Comparison of ENCODE assay signal across 30 cellular contexts in the genomic region with DNA sequence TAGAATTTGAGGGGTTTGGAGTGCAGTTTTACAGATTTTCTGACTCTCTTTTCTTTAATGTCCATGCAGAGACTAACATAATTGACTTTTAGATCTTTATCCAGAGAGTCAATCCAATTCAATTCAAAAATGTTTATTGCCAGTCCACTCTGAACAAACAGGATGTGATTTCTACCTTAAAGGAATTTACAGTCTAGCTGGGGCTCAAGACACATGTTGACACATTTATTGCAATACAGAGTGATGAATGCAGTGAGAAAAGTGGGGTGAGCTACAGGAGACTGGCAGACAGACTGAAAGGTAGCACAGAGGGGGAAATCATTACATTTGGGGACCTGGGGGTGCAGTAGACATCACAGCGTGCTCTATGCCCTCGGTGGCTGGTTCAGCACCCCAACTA.
"Had no signal": no experiment of that assay in that cellular context is flagged by ENCODE, and none has a peak within 500 bp of the region (broad histone marks: within the 10 kb centered on the region; RNA-seq: fewer than 3 reads in every experiment).

No MANE protein-coding gene starts in this region.

- H3K4me3 Mint-ChIP-seq: activated CD4-positive, alpha-beta memory T cell treated with anti-CD3 and anti-CD28 coated beads for 36 hours; activated naive CD4-positive, alpha-beta T cell treated with anti-CD3 and anti-CD28 coated beads, Interleukin-2, amount 10 ng/mL, durations not matched to agents 7 days and 5 days; activated naive CD8-positive, alpha-beta T cell treated with anti-CD3 and anti-CD28 coated beads, Interleukin-2, amount 10 ng/mL, durations not matched to agents 7 days and 5 days; activated T-helper 1 cell treated with anti-CD3 and anti-CD28 coated beads, Interleukin-12 subunit alpha, Interleukin-12 subunit beta, Interleukin-2, Interleukin-4 antibody, amounts not matched to agents 30 ng/mL and 10 ng/mL and 1 ng/mL, durations not matched to agents 14 hours and 24 hours and 36 hours; brain; naive thymus-derived CD4-positive, alpha-beta T cell; stimulated activated memory B cell treated with anti-CD40 and anti-IgM and Interleukin-4, amounts not matched to agents 10 μg/mL and 1 μg/mL and 100 μg/mL, for 72 hours; T-helper 2 cell treated with Interferon-gamma antibody and Interleukin-4, amounts not matched to agents 5 μg/mL and 100 μg/mL, for 36 hours had no signal

- ATAC-seq: foreskin keratinocyte; heart left ventricle; naive thymus-derived CD4-positive, alpha-beta T cell; sciatic nerve; stimulated activated memory B cell treated with anti-CD40 and anti-IgM and Interleukin-4, amounts not matched to agents 10 μg/mL and 1 μg/mL and 100 μg/mL, for 72 hours had no signal

- H3K4me3 ChIP-seq: ascending aorta, esophagus muscularis mucosa, heart left ventricle, ovary, prostate gland, stomach, tibial nerve, uterus had no signal

- H3K4me1 Mint-ChIP-seq: activated naive CD4-positive, alpha-beta T cell treated with anti-CD3 and anti-CD28 coated beads, Interleukin-2, amount 10 ng/mL, durations not matched to agents 7 days and 5 days; activated naive CD8-positive, alpha-beta T cell treated with anti-CD3 and anti-CD28 coated beads, Interleukin-2, amount 10 ng/mL, durations not matched to agents 7 days and 5 days; brain; naive thymus-derived CD4-positive, alpha-beta T cell; stimulated activated memory B cell treated with anti-CD40 and anti-IgM and Interleukin-4, amounts not matched to agents 10 μg/mL and 1 μg/mL and 100 μg/mL, for 72 hours had no signal

- H3K27ac Mint-ChIP-seq: activated CD4-positive, alpha-beta memory T cell treated with anti-CD3 and anti-CD28 coated beads for 36 hours; activated naive CD4-positive, alpha-beta T cell treated with anti-CD3 and anti-CD28 coated beads, Interleukin-2, amount 10 ng/mL, durations not matched to agents 7 days and 5 days; activated naive CD8-positive, alpha-beta T cell treated with anti-CD3 and anti-CD28 coated beads, Interleukin-2, amount 10 ng/mL, durations not matched to agents 7 days and 5 days; activated T-helper 1 cell treated with anti-CD3 and anti-CD28 coated beads, Interleukin-12 subunit alpha, Interleukin-12 subunit beta, Interleukin-2, Interleukin-4 antibody, amounts not matched to agents 30 ng/mL and 10 ng/mL and 1 ng/mL, durations not matched to agents 14 hours and 24 hours and 36 hours; brain; naive thymus-derived CD4-positive, alpha-beta T cell; stimulated activated memory B cell treated with anti-CD40 and anti-IgM and Interleukin-4, amounts not matched to agents 10 μg/mL and 1 μg/mL and 100 μg/mL, for 72 hours; T-helper 2 cell treated with Interferon-gamma antibody and Interleukin-4, amounts not matched to agents 5 μg/mL and 100 μg/mL, for 36 hours had no signal

- H3K4me1 ChIP-seq: ascending aorta, esophagus muscularis mucosa, foreskin keratinocyte, heart left ventricle, prostate gland, stomach, tibial nerve, uterus had no signal

- H3K27ac ChIP-seq: ascending aorta, esophagus muscularis mucosa, foreskin keratinocyte, heart left ventricle, ovary, prostate gland, stomach, tibial nerve had no signal

- H3K9me3 ChIP-seq: ascending aorta, esophagus muscularis mucosa, heart left ventricle, ovary, prostate gland, stomach, tibial nerve, uterus had no signal

- DNase-seq: activated CD4-positive, alpha-beta memory T cell treated with anti-CD3 and anti-CD28 coated beads for 36 hours; activated CD4-positive, alpha-beta T cell treated with anti-CD3 and anti-CD28 coated beads for 4 hours; activated CD8-positive, alpha-beta memory T cell treated with anti-CD3 and anti-CD28 coated beads, Interleukin-2, amount 50 U/mL, for 4 hours; activated gamma-delta T cell; activated naive CD4-positive, alpha-beta T cell treated with anti-CD3 and anti-CD28 coated beads, Interleukin-2, amount 10 ng/mL, durations not matched to agents 7 days and 5 days; activated naive CD8-positive, alpha-beta T cell treated with anti-CD3 and anti-CD28 coated beads, Interleukin-2, amount 10 ng/mL, durations not matched to agents 7 days and 5 days; activated T-cell treated with anti-CD3 and anti-CD28 coated beads, Interleukin-2, amount 50 U/mL, for 1 hour; caudate nucleus; cortex of kidney; heart left ventricle; islet precursor cell; midbrain; naive thymus-derived CD4-positive, alpha-beta T cell; ovary; retina; small intestine; stimulated activated CD4-positive, alpha-beta T cell treated with anti-CD3 and anti-CD28 coated beads, Interleukin-4, amount 100 ng/mL, for 24 hours; stomach; T-helper 1 cell; uterus had no signal

- H3K9me3 Mint-ChIP-seq: activated CD4-positive, alpha-beta memory T cell treated with anti-CD3 and anti-CD28 coated beads for 36 hours; activated naive CD8-positive, alpha-beta T cell treated with anti-CD3 and anti-CD28 coated beads, Interleukin-2, amount 10 ng/mL, durations not matched to agents 7 days and 5 days; brain; T-helper 2 cell treated with Interferon-gamma antibody and Interleukin-4, amounts not matched to agents 5 μg/mL and 100 μg/mL, for 36 hours had no signal

- H3K27me3 ChIP-seq: ascending aorta, esophagus muscularis mucosa, foreskin keratinocyte, ovary, stomach, tibial nerve, uterus had no signal

- H3K36me3 Mint-ChIP-seq: activated CD4-positive, alpha-beta memory T cell treated with anti-CD3 and anti-CD28 coated beads for 36 hours; activated naive CD4-positive, alpha-beta T cell treated with anti-CD3 and anti-CD28 coated beads, Interleukin-2, amount 10 ng/mL, durations not matched to agents 7 days and 5 days; brain; naive thymus-derived CD4-positive, alpha-beta T cell; stimulated activated memory B cell treated with anti-CD40 and anti-IgM and Interleukin-4, amounts not matched to agents 10 μg/mL and 1 μg/mL and 100 μg/mL, for 72 hours had no signal

- H3K36me3 ChIP-seq: ascending aorta, esophagus muscularis mucosa, heart left ventricle, ovary, prostate gland, stomach, tibial nerve, uterus had no signal
